Comparison of ENCODE assay signal across 1 cellular context in the genomic region with DNA sequence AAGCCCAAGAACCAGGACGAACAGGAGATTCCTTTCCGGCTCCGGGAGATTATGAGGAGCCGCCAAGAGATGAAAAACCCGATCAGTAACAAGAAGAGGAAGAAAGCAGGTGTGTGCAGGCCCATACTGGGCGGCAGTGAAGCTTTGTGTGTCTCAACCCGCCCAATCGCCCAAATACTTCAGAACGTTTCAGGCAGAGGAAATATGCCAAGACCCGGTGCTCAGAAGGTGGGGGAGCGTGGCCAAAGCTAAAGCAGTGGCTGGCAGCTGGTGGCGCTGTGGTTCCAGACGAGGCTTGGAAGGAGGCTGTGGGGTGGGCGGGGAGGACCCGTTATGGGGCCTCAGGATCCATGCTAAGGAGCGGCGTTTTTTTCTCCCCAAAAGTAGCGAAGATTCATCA.
TF ChIP-seq lines count a peak whose summit lies in the region.

No MANE protein-coding gene starts in this region.

TF ChIP-seq in GM12878, 131 proteins besides CTCF, POLR2A, EP300 and RAD21:
- no peak for TF ChIP-seq IKZF1 (conservative IDR thresholded peaks at IDR 0.05)
- no peak for TF ChIP-seq FOXK2 (IDR thresholded peaks at IDR 0.05)
- TF ChIP-seq, protein P1, sequence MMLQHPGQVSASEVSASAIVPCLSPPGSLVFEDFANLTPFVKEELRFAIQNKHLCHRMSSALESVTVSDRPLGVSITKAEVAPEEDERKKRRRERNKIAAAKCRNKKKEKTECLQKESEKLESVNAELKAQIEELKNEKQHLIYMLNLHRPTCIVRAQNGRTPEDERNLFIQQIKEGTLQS (IDR thresholded peaks at IDR 0.05; ENCODE audit: borderline replicate concordance, extremely low read depth, low read depth, low read length): no peak
- no peak for TF ChIP-seq ZNF207 (IDR thresholded peaks at IDR 0.05; ENCODE audit: borderline replicate concordance)
- no peak for TF ChIP-seq STAT1 (conservative IDR thresholded peaks at IDR 0.05)
- no peak for TF ChIP-seq SUPT20H (IDR thresholded peaks at IDR 0.05; ENCODE audit: borderline replicate concordance, control insufficient read depth, low read depth, low read length)
- no peak for TF ChIP-seq ZNF274 (IDR thresholded peaks at IDR 0.05; ENCODE audit: insufficient read depth, insufficient read length)
- TF ChIP-seq, protein P2, sequence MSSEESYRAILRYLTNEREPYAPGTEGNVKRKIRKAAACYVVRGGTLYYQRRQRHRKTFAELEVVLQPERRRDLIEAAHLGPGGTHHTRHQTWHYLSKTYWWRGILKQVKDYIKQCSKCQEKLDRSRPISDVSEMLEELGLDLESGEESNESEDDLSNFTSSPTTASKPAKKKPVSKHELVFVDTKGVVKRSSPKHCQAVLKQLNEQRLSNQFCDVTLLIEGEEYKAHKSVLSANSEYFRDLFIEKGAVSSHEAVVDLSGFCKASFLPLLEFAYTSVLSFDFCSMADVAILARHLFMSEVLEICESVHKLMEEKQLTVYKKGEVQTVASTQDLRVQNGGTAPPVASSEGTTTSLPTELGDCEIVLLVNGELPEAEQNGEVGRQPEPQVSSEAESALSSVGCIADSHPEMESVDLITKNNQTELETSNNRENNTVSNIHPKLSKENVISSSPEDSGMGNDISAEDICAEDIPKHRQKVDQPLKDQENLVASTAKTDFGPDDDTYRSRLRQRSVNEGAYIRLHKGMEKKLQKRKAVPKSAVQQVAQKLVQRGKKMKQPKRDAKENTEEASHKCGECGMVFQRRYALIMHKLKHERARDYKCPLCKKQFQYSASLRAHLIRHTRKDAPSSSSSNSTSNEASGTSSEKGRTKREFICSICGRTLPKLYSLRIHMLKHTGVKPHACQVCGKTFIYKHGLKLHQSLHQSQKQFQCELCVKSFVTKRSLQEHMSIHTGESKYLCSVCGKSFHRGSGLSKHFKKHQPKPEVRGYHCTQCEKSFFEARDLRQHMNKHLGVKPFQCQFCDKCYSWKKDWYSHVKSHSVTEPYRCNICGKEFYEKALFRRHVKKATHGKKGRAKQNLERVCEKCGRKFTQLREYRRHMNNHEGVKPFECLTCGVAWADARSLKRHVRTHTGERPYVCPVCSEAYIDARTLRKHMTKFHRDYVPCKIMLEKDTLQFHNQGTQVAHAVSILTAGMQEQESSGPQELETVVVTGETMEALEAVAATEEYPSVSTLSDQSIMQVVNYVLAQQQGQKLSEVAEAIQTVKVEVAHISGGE (CRISPR knock-in tag; IDR thresholded peaks at IDR 0.05): no peak
- TF ChIP-seq KAT2A (conservative IDR thresholded peaks at IDR 0.05; ENCODE audit: control insufficient read depth, low read depth, low read length): no peak
- no peak for TF ChIP-seq NR2C2 (IDR thresholded peaks at IDR 0.05; ENCODE audit: borderline replicate concordance, control insufficient read depth, insufficient read length, low read depth)
- TF ChIP-seq, protein P3, sequence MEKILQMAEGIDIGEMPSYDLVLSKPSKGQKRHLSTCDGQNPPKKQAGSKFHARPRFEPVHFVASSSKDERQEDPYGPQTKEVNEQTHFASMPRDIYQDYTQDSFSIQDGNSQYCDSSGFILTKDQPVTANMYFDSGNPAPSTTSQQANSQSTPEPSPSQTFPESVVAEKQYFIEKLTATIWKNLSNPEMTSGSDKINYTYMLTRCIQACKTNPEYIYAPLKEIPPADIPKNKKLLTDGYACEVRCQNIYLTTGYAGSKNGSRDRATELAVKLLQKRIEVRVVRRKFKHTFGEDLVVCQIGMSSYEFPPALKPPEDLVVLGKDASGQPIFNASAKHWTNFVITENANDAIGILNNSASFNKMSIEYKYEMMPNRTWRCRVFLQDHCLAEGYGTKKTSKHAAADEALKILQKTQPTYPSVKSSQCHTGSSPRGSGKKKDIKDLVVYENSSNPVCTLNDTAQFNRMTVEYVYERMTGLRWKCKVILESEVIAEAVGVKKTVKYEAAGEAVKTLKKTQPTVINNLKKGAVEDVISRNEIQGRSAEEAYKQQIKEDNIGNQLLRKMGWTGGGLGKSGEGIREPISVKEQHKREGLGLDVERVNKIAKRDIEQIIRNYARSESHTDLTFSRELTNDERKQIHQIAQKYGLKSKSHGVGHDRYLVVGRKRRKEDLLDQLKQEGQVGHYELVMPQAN (conservative IDR thresholded peaks at IDR 0.05): no peak
- no peak for TF ChIP-seq RCOR1 (conservative IDR thresholded peaks at IDR 0.05; ENCODE audit: low read depth, low read length)
- TF ChIP-seq YY1 (IDR thresholded peaks at IDR 0.05; ENCODE audit: low read depth, low read length): no peak
